Comparison of ENCODE assay signal across 22 cellular contexts in the genomic region with DNA sequence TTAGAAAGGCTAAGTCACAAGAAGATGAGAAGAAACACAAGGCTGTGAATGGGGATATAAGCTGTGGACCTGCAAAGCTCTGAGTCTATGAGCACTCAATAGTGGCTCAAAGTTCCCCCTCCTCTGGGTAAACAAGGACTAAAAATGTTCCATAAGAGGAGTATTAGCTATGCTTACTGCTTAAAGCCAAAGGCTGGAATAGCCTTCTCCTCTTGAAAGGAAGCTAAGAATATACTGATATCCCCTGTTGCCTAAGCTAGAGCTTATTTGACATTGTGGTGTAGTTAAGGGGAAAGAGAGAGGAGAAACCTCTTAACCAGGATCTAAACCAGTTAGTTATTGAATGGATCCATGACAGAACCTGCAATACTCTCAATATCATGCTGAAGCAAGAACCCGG. TPM values are rescaled to one million over a fixed set of nuclear protein-coding genes. Genes with fewer than 3 reads are reported as not detected.
DNase-seq lines count a peak whose midpoint lies in the region; ATAC-seq, FAIRE-seq and TF ChIP-seq lines count a peak whose summit lies in the region.
"Had no signal": no experiment of that assay in that cellular context is flagged by ENCODE, and none has a peak within 500 bp of the region (broad histone marks: within the 10 kb centered on the region; RNA-seq: fewer than 3 reads in every experiment).

No MANE protein-coding gene starts in this region.

- peak overlapping the region; percentile 60; the same call in 1 of the 2 replicates for H3K4me2 ChIP-seq in HepG2 (ENCODE audit: low read depth, low read length)

- TF ChIP-seq EP300 in HepG2 (IDR thresholded peaks at IDR 0.05; ENCODE audit: low read depth in 2 of 2, low read length in 2 of 2): 0 out of 4 replicates have a peak, but pooled peaks of 1 of the 2 experiments have one; percentile 23
- no peak for TF ChIP-seq EP300 in HepG2 (CRISPR knock-in tag; IDR thresholded peaks at IDR 0.05; ENCODE audit: borderline replicate concordance)

- no peaks in the 10 kb centered on the region for H3K9me3 Mint-ChIP-seq in activated T-cell treated with anti-CD3 and anti-CD28 coated beads, Interleukin-2, amount 50 U/mL, for 24 hours
- no peaks in the 10 kb centered on the region for H3K9me3 Mint-ChIP-seq in activated T-cell treated with anti-CD3 and anti-CD28 coated beads, Interleukin-2, amount 50 U/mL, for 4 hours
- no peaks in the 10 kb centered on the region for H3K9me3 Mint-ChIP-seq in central memory CD8-positive, alpha-beta T cell
- H3K9me3 Mint-ChIP-seq: IgD-negative memory B cell had no signal

- H3K27me3 ChIP-seq in HepG2 (ENCODE audit: control insufficient read depth in 1 of 2, insufficient read depth in 2 of 2, low read length in 2 of 2): no peaks in the 10 kb centered on the region
- H3K27me3 ChIP-seq in right lobe of liver: no peaks in the 10 kb centered on the region
- no peaks in the 10 kb centered on the region for H3K27me3 ChIP-seq in aorta (ENCODE audit: control insufficient read depth in 1 of 2, insufficient read depth in 2 of 2, low read length in 1 of 2)
- H3K27me3 ChIP-seq: MG63, Peyer's patch had no signal

- H3K79me2 ChIP-seq in HepG2 (ENCODE audit: insufficient read depth, low read length): peaks cover 86% of the 10 kb centered on the region

- POLR2A ChIA-PET in HepG2 (lab: Yijun Ruan, JAX): interaction anchor here (0.9 to 1.7 kb wide), 6 partner anchors 11 to 56 kb away, joined by 3 to 14 read pairs (median 6); partner anchors contain the start of genes NOL7 and RANBP9

- no peak overlapping the region for H2AFZ ChIP-seq in HepG2 (ENCODE audit: low read length)
- H2AFZ ChIP-seq: GM23248 had no signal

- H3K27ac ChIP-seq in HepG2 (ENCODE audit: extremely low read length, insufficient read depth, low read length): peak overlapping the region; percentile 50
- no peak overlapping the region for H3K27ac ChIP-seq in right lobe of liver
- H3K27ac ChIP-seq in aorta (ENCODE audit: low read depth in 1 of 2, low read length in 2 of 2): no peak overlapping the region
- H3K27ac ChIP-seq: GM23248, Peyer's patch had no signal

- peaks cover 13% of the 10 kb centered on the region for H3K36me3 Mint-ChIP-seq in activated T-cell treated with anti-CD3 and anti-CD28 coated beads, Interleukin-2, amount 50 U/mL, for 24 hours (ENCODE audit: low read depth)
- peaks cover 6% of the 10 kb centered on the region for H3K36me3 Mint-ChIP-seq in activated T-cell treated with anti-CD3 and anti-CD28 coated beads, Interleukin-2, amount 50 U/mL, for 4 hours (ENCODE audit: insufficient read depth)
- H3K36me3 Mint-ChIP-seq in central memory CD8-positive, alpha-beta T cell (ENCODE audit: insufficient read depth): peaks cover 4% of the 10 kb centered on the region

- DNase-seq in activated T-cell treated with anti-CD3 and anti-CD28 coated beads, Interleukin-2, amount 50 U/mL, for 24 hours: no peak
- DNase-seq in activated T-cell treated with anti-CD3 and anti-CD28 coated beads, Interleukin-2, amount 50 U/mL, for 4 hours: no peak
- DNase-seq in HepG2 (ENCODE audit: low spot score): peak; percentile 72
- DNase-seq in right lobe of liver: no peak
- DNase-seq in central memory CD8-positive, alpha-beta T cell (ENCODE audit: low spot score in 2 of 2): no peak
- no peak for DNase-seq in activated CD8-positive, alpha-beta memory T cell treated with anti-CD3 and anti-CD28 coated beads for 24 hours
- DNase-seq in aorta: no peak
- DNase-seq: Caco-2, GM23248, Kasumi-1, MG63, NCI-H1092 treated with DMSO at 0.1 percent for 48 hours, NCI-H146, NCI-H2029 treated with DMSO at 0.1 percent for 48 hours, NCI-H2171, NCI-H526, Peyer's patch had no signal

- H3K36me3 ChIP-seq in HepG2 (replicated peaks in 1 of 2; ENCODE audit: control insufficient read depth in 1 of 2, insufficient read depth in 2 of 2, low read length in 2 of 2) (peaks cover 0 to 5% of the 10 kb centered on the region in 2 experiments; a peak in 3 of 5 replicates), right lobe of liver (no peaks in the 10 kb centered on the region), aorta (ENCODE audit: control insufficient read depth in 1 of 2, insufficient read depth in 2 of 2, low read length in 1 of 2) (no peaks in the 10 kb centered on the region)
- H3K36me3 ChIP-seq: MG63, Peyer's patch had no signal

- H3K27ac Mint-ChIP-seq in activated T-cell treated with anti-CD3 and anti-CD28 coated beads, Interleukin-2, amount 50 U/mL, for 24 hours: peak overlapping the region; percentile 0
- peak overlapping the region; percentile 29 for H3K27ac Mint-ChIP-seq in central memory CD8-positive, alpha-beta T cell (ENCODE audit: low read depth)
- H3K27ac Mint-ChIP-seq: B cell had no signal

- no peak overlapping the region for H3K4me3 Mint-ChIP-seq in activated T-cell treated with anti-CD3 and anti-CD28 coated beads, Interleukin-2, amount 50 U/mL, for 24 hours
- no peak overlapping the region for H3K4me3 Mint-ChIP-seq in activated T-cell treated with anti-CD3 and anti-CD28 coated beads, Interleukin-2, amount 50 U/mL, for 4 hours
- no peak overlapping the region for H3K4me3 Mint-ChIP-seq in central memory CD8-positive, alpha-beta T cell
- H3K4me3 Mint-ChIP-seq: B cell had no signal

- TF ChIP-seq CTCF in HepG2 (CRISPR knock-in tag; IDR thresholded peaks at IDR 0.05) (no peak), right lobe of liver (IDR thresholded peaks at IDR 0.05) (no peak)

- H4K20me1 ChIP-seq in HepG2 (ENCODE audit: insufficient read depth, low read length): peaks cover 35% of the 10 kb centered on the region

- H3K4me3 ChIP-seq in HepG2 (replicated peaks in 1 of 3; ENCODE audit: insufficient read depth in 1 of 3, low read depth in 2 of 3, low read length in 3 of 3) (no peak overlapping the region), right lobe of liver (no peak overlapping the region), aorta (ENCODE audit: low read length in 2 of 2) (no peak overlapping the region)
- H3K4me3 ChIP-seq: GM12878, GM23248, MG63, Peyer's patch had no signal

- H3K9me3 ChIP-seq in HepG2 (ENCODE audit: low read length) (no peaks in the 10 kb centered on the region), right lobe of liver (no peaks in the 10 kb centered on the region), aorta (ENCODE audit: control insufficient read depth, low read length) (no peaks in the 10 kb centered on the region)
- H3K9me3 ChIP-seq: Caco-2, Peyer's patch had no signal

- TF ChIP-seq POLR2A in HepG2 (IDR thresholded peaks at IDR 0.05; ENCODE audit: insufficient read depth in 1 of 2, low read depth in 2 of 2, low read length in 2 of 2): no peak
- no peak for TF ChIP-seq POLR2A in right lobe of liver (IDR thresholded peaks at IDR 0.05)

- TF ChIP-seq RAD21 in HepG2 (CRISPR knock-in tag; IDR thresholded peaks at IDR 0.05): no peak

- peaks cover 61% of the 10 kb centered on the region for H3K4me1 ChIP-seq in HepG2 (ENCODE audit: insufficient read depth, low read length)
- peaks cover 0 to 22% (median 6%) of the 10 kb centered on the region in 4 donors for H3K4me1 ChIP-seq in right lobe of liver
- H3K4me1 ChIP-seq in aorta (ENCODE audit: control insufficient read depth in 1 of 2, insufficient read depth in 2 of 2, low read length in 2 of 2): peaks cover 0 to 5% of the 10 kb centered on the region in 2 donors
- H3K4me1 ChIP-seq: Peyer's patch had no signal

- H3K27me3 Mint-ChIP-seq in activated T-cell treated with anti-CD3 and anti-CD28 coated beads, Interleukin-2, amount 50 U/mL, for 24 hours: no peaks in the 10 kb centered on the region
- H3K27me3 Mint-ChIP-seq in activated T-cell treated with anti-CD3 and anti-CD28 coated beads, Interleukin-2, amount 50 U/mL, for 4 hours (ENCODE audit: low read depth): no peaks in the 10 kb centered on the region
- H3K27me3 Mint-ChIP-seq in central memory CD8-positive, alpha-beta T cell: no peaks in the 10 kb centered on the region
- H3K27me3 Mint-ChIP-seq: B cell, IgD-negative memory B cell had no signal

- no TSS peak for BruUV-seq in HepG2 (replicated peaks; lab: Mats Ljungman, UMichigan)

- ATAC-seq in activated T-cell treated with anti-CD3 and anti-CD28 coated beads, Interleukin-2, amount 50 U/mL, for 4 hours: no peak
- peak; percentile 99 for ATAC-seq in HepG2
- no peak for ATAC-seq in right lobe of liver
- ATAC-seq in central memory CD8-positive, alpha-beta T cell (replicated peaks; ENCODE audit: extremely low read depth, poor library complexity, severe bottlenecking): no peak
- no peak for ATAC-seq in aorta (ENCODE audit: low FRiP score)
- ATAC-seq: GM12878, HCT116 had no signal

- no peak overlapping the region for H3K9ac ChIP-seq in HepG2 (ENCODE audit: insufficient read depth, low read depth, low read length)
- H3K9ac ChIP-seq: GM23248 had no signal

- peaks cover 74% of the 10 kb centered on the region for H3K4me1 Mint-ChIP-seq in activated T-cell treated with anti-CD3 and anti-CD28 coated beads, Interleukin-2, amount 50 U/mL, for 24 hours (ENCODE audit: low read depth)
- peaks cover 72% of the 10 kb centered on the region for H3K4me1 Mint-ChIP-seq in activated T-cell treated with anti-CD3 and anti-CD28 coated beads, Interleukin-2, amount 50 U/mL, for 4 hours (ENCODE audit: low read depth)
- H3K4me1 Mint-ChIP-seq in central memory CD8-positive, alpha-beta T cell: peaks cover 83% of the 10 kb centered on the region

- 91% methylated on average over 1 of the region's 1 CpG for WGBS in HepG2 (ENCODE audit: low lambda C conversion rate)
- WGBS in right lobe of liver (ENCODE audit: insufficient coverage, low coverage, low lambda C conversion rate, missing lambda C conversion rate): no CpG with 5 or more reads among the region's 1 CpG
- WGBS in aorta, 2 donors: 94 to 100% methylated on average over 1 of the region's 1 CpG

- in situ Hi-C loops in HepG2 (cut with HindIII; ENCODE audit: extremely low pct_ligation_motif_present, low pct_unique_long_range_greater_than_20kb): no loop called here

- CTCF ChIA-PET in HepG2 (lab: Yijun Ruan, JAX; ENCODE audit: low intra/inter-chr PET ratio, low total read pairs): no interaction called here

- FAIRE-seq in HepG2 (lab: Jason Lieb, UNC): peak; percentile 77
- FAIRE-seq: GM12878, HTR-8/SVneo had no signal

- intact Hi-C loops in HepG2 (cut with micrococcal nuclease; ENCODE audit: unreplicated experiment) (loop anchor here (5.0 kb wide), 1 partner anchor 44 kb away; the partner anchor contains the start of gene NOL7), right lobe of liver (cut with DNase I) (no loop called here), aorta (cut with DNase I) (loop anchor here in 1 of 2 donors (5.0 kb wide), 1 partner anchor 36 kb away; no protein-coding TSS in a partner anchor)

RNA-seq across cellular contexts. Expression of gene NOL7, which starts 45.8 kb away (rescaled TPM):
- 100 to 1,000 TPM; 194 to 213 (median 201) TPM for total RNA-seq in activated T-cell treated with anti-CD3 and anti-CD28 coated beads, Interleukin-2, amount 50 U/mL, for 4 hours
- total RNA-seq in HepG2 (2016; rRNA removed; fragmentation: Illumina TruSeq; extraction: Trizol): 186 and 215 TPM in 2 replicates
- 27.0 and 31.6 TPM in 2 replicates for total RNA-seq in HepG2 (2016; cell fraction: cytosol; rRNA removed; fragmentation: Illumina TruSeq; extraction: Trizol; ENCODE audit: low read depth)
- total RNA-seq in HepG2 (2016; cell fraction: insoluble cytoplasmic fraction; rRNA removed; fragmentation: Illumina TruSeq; extraction: Trizol): 183 and 212 TPM in 2 replicates
- 65.5 and 72.1 TPM in 2 replicates for total RNA-seq in HepG2 (2016; cell fraction: membrane; rRNA removed; fragmentation: Illumina TruSeq; extraction: Trizol)
- 69.4 and 79.5 TPM in 2 replicates for total RNA-seq in HepG2 (2016; cell fraction: nucleus; rRNA removed; fragmentation: Illumina TruSeq; extraction: Trizol)
- polyA plus RNA-seq in HepG2 (2011; rRNA removed): 30.1 and 37.8 TPM in 2 replicates
- polyA plus RNA-seq in HepG2 (2011; cell fraction: cytosol; rRNA removed): 47.4 and 53.1 TPM in 2 replicates
- 23.4 and 23.5 TPM in 2 replicates for polyA plus RNA-seq in HepG2 (2011; cell fraction: nucleus; rRNA removed)
- polyA plus RNA-seq in HepG2 (2012): 60.3 and 94.1 TPM in 2 replicates
- 30.5 and 34.4 TPM in 2 replicates for polyA plus RNA-seq in HepG2 (2016; cell fraction: cytosol; fragmentation: Illumina TruSeq; extraction: Trizol; ENCODE audit: low read depth)
- 240 and 243 TPM in 2 replicates for polyA plus RNA-seq in HepG2 (2016; cell fraction: insoluble cytoplasmic fraction; fragmentation: Illumina TruSeq; extraction: Trizol; ENCODE audit: low read depth)
- 60.8 and 65.8 TPM in 2 replicates for polyA plus RNA-seq in HepG2 (2016; cell fraction: membrane; fragmentation: Illumina TruSeq; extraction: Trizol; ENCODE audit: low read depth)
- polyA plus RNA-seq in HepG2 (2016; cell fraction: nucleus; fragmentation: Illumina TruSeq; extraction: Trizol; ENCODE audit: insufficient read depth, low read depth): 136 and 138 TPM in 2 replicates
- 4.3 and 4.6 TPM in 2 replicates for polyA minus RNA-seq in HepG2 (2011; rRNA and poly(A)+ RNA removed; ENCODE audit: low replicate concordance)
- polyA minus RNA-seq in HepG2 (2011; cell fraction: cytosol; rRNA and poly(A)+ RNA removed): 13.1 and 18.6 TPM in 2 replicates
- polyA minus RNA-seq in HepG2 (2011; cell fraction: nucleus; rRNA and poly(A)+ RNA removed): 26.5 and 26.9 TPM in 2 replicates
- 10 to 100 TPM; 12.9 to 68.2 (median 25.1) TPM for total RNA-seq in right lobe of liver
- 10 to 100 TPM; 47.4 to 54.0 TPM for total RNA-seq in aorta
- 10 to 100 TPM; 63.1 to 70.0 TPM for polyA plus RNA-seq in aorta

RNA-seq across cellular contexts. Expression of gene RANBP9, which starts 50.7 kb away (rescaled TPM):
- 10 to 100 TPM; 49.2 to 61.3 (median 51.9) TPM for total RNA-seq in activated T-cell treated with anti-CD3 and anti-CD28 coated beads, Interleukin-2, amount 50 U/mL, for 4 hours
- total RNA-seq in HepG2 (2016; rRNA removed; fragmentation: Illumina TruSeq; extraction: Trizol): 30.6 and 40.8 TPM in 2 replicates
- total RNA-seq in HepG2 (2016; cell fraction: cytosol; rRNA removed; fragmentation: Illumina TruSeq; extraction: Trizol; ENCODE audit: low read depth): 49.4 and 57.5 TPM in 2 replicates
- total RNA-seq in HepG2 (2016; cell fraction: insoluble cytoplasmic fraction; rRNA removed; fragmentation: Illumina TruSeq; extraction: Trizol): 29.2 and 36.4 TPM in 2 replicates
- total RNA-seq in HepG2 (2016; cell fraction: membrane; rRNA removed; fragmentation: Illumina TruSeq; extraction: Trizol): 51.1 and 60.2 TPM in 2 replicates
- total RNA-seq in HepG2 (2016; cell fraction: nucleus; rRNA removed; fragmentation: Illumina TruSeq; extraction: Trizol): 28.5 and 30.5 TPM in 2 replicates
- 22.4 and 26.6 TPM in 2 replicates for polyA plus RNA-seq in HepG2 (2011; rRNA removed)
- 14.8 and 16.2 TPM in 2 replicates for polyA plus RNA-seq in HepG2 (2011; cell fraction: cytosol; rRNA removed)
- 22.9 TPM in 2 replicates for polyA plus RNA-seq in HepG2 (2011; cell fraction: nucleus; rRNA removed)
- polyA plus RNA-seq in HepG2 (2012): 32.6 and 36.1 TPM in 2 replicates
- 8.1 and 8.7 TPM in 2 replicates for polyA plus RNA-seq in HepG2 (2016; cell fraction: cytosol; fragmentation: Illumina TruSeq; extraction: Trizol; ENCODE audit: low read depth)
- 43.1 and 50.7 TPM in 2 replicates for polyA plus RNA-seq in HepG2 (2016; cell fraction: insoluble cytoplasmic fraction; fragmentation: Illumina TruSeq; extraction: Trizol; ENCODE audit: low read depth)
- 23.5 and 24.1 TPM in 2 replicates for polyA plus RNA-seq in HepG2 (2016; cell fraction: membrane; fragmentation: Illumina TruSeq; extraction: Trizol; ENCODE audit: low read depth)
- 49.1 and 54.5 TPM in 2 replicates for polyA plus RNA-seq in HepG2 (2016; cell fraction: nucleus; fragmentation: Illumina TruSeq; extraction: Trizol; ENCODE audit: insufficient read depth, low read depth)
- 9.6 and 10.2 TPM in 2 replicates for polyA minus RNA-seq in HepG2 (2011; rRNA and poly(A)+ RNA removed; ENCODE audit: low replicate concordance)
- 26.9 and 31.1 TPM in 2 replicates for polyA minus RNA-seq in HepG2 (2011; cell fraction: cytosol; rRNA and poly(A)+ RNA removed)
- 31.8 and 37.2 TPM in 2 replicates for polyA minus RNA-seq in HepG2 (2011; cell fraction: nucleus; rRNA and poly(A)+ RNA removed)
- total RNA-seq in right lobe of liver: 10 to 100 TPM; 14.1 to 17.9 (median 15.9) TPM
- 10 to 100 TPM; 53.2 to 64.5 TPM for total RNA-seq in aorta
- 10 to 100 TPM; 29.2 to 31.0 TPM for polyA plus RNA-seq in aorta
